25 cellular contexts compared by ENCODE assay signal in the genomic region with DNA sequence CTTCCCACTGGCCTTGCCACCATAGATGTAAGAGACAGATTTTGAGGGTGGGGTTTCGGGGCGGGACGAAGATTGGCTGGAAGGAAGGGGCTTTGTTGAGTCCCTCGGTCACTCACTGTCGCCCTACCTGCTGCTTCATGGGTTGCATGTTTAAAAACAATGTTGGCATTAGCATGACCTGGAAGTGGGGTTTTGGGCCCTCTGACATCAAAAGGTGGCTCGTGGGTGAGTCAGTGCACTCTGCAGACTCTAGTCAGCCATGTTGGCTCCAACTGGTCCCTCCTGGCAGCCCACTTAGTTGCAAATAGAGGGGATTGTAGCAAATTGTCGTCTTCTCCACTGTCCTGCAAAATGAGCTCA.
"Had no signal": no experiment of that assay in that cellular context is flagged by ENCODE, and none has a peak within 500 bp of the region (broad histone marks: within the 10 kb centered on the region; RNA-seq: fewer than 3 reads in every experiment).

No MANE protein-coding gene starts in this region.

- H3K27ac ChIP-seq: coronary artery, epithelial cell of prostate, esophagus squamous epithelium, gastrocnemius medialis, heart left ventricle, hepatocyte, left lung, lower lobe of right lung had no signal

- H3K9me3 ChIP-seq: esophagus squamous epithelium, gastrocnemius medialis, heart left ventricle, left lung, lower lobe of right lung had no signal

- ATAC-seq: effector memory CD8-positive, alpha-beta T cell; esophagus mucosa; gastrocnemius medialis; heart left ventricle; left colon; left lung; left ventricle myocardium superior; lower lobe of right lung; naive thymus-derived CD4-positive, alpha-beta T cell had no signal

- H3K36me3 ChIP-seq: esophagus squamous epithelium, gastrocnemius medialis, heart left ventricle, left lung, lower lobe of right lung had no signal

- H3K27me3 ChIP-seq: hepatocyte, left lung had no signal

- H3K4me3 ChIP-seq: coronary artery, esophagus squamous epithelium, gastrocnemius medialis, heart left ventricle, hepatocyte, left lung, lower lobe of right lung had no signal

- H3K4me1 ChIP-seq: gastrocnemius medialis, heart left ventricle, left lung, lower lobe of right lung had no signal

- DNase-seq: effector CD8-positive, alpha-beta T cell; effector memory CD8-positive, alpha-beta T cell; endodermal cell; erythroblast; esophagus squamous epithelium; foreskin fibroblast; foreskin melanocyte; gastrocnemius medialis; heart left ventricle; hypothalamus; immature natural killer cell; islet precursor cell; kidney; kidney glomerular epithelial cell; left colon; left lung; left ventricle myocardium superior; lower lobe of right lung; mesenchymal stem cell; midbrain; naive thymus-derived CD4-positive, alpha-beta T cell had no signal
